ENCODE assay signal across 15 cellular contexts in the genomic region with DNA sequence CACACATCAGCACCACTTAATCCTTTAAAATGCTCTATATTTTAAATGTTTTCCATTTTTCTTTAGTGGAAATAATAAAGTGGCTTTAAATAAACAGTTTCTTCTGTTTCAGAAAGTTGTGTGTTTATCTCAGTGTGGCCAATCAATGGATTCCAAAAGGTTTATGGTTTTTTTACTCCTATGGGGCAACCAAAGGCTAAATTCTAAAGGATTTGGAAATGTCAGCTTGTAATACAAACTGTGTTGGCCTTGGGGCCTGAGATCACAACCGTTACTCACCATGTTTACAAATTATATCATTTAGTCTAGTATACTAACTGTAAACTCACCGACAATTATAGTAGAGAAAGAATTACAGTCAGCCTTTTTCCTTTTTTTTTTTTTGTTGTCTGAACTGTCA.
DNase-seq lines count a peak whose midpoint lies in the region; ATAC-seq lines count a peak whose summit lies in the region.
"Had no signal": no experiment of that assay in that cellular context is flagged by ENCODE, and none has a peak within 500 bp of the region (broad histone marks: within the 10 kb centered on the region; RNA-seq: fewer than 3 reads in every experiment).

No MANE protein-coding gene starts in this region.

- H3K4me3 Mint-ChIP-seq in activated CD4-positive, alpha-beta T cell treated with anti-CD3 and anti-CD28 coated beads, Interleukin-2, amount 10 ng/mL, durations not matched to agents 7 days and 5 days, result no peak overlapping the region
- H3K4me3 Mint-ChIP-seq: CD8-positive, alpha-beta memory T cell had no signal

- no peaks in the 10 kb centered on the region for H3K9me2 ChIP-seq in GM23248 (ENCODE audit: insufficient read depth)

- H3K4me2 ChIP-seq in GM23248 (ENCODE audit: unreplicated experiment), result no peak overlapping the region
- H3K4me2 ChIP-seq: A549, BLaER1 had no signal

- no peaks in the 10 kb centered on the region for H3K4me1 Mint-ChIP-seq in activated CD4-positive, alpha-beta T cell treated with anti-CD3 and anti-CD28 coated beads, Interleukin-2, amount 10 ng/mL, durations not matched to agents 7 days and 5 days
- H3K4me1 Mint-ChIP-seq: CD8-positive, alpha-beta memory T cell had no signal

- no peaks in the 10 kb centered on the region for H3K27me3 ChIP-seq in GM23248 (replicated peaks; ENCODE audit: insufficient read depth)
- no peaks in the 10 kb centered on the region for H3K27me3 ChIP-seq in MG63
- H3K27me3 ChIP-seq: BLaER1 had no signal

- peak; percentile 6 for DNase-seq in GM23248
- DNase-seq in MG63, result peak; percentile 13
- DNase-seq in fibroblast of gingiva (ENCODE audit: low read depth), result peak; percentile 9
- no peak for DNase-seq in middle frontal gyrus (ENCODE audit: extremely low spot score, low spot score)
- DNase-seq in NCI-H2029 treated with DMSO at 0.1 percent for 48 hours (lab: John Stamatoyannopoulos, UW), result no peak
- no peak for DNase-seq in activated CD4-positive, alpha-beta T cell treated with anti-CD3 and anti-CD28 coated beads, Interleukin-2, amount 10 ng/mL, durations not matched to agents 7 days and 5 days
- DNase-seq: AML-193; Caco-2; CD8-positive, alpha-beta memory T cell; DMS53; KBM-7 had no signal

- no peaks in the 10 kb centered on the region for H3K79me2 ChIP-seq in GM23248 (ENCODE audit: insufficient read depth)

- H3K9me3 Mint-ChIP-seq in activated CD4-positive, alpha-beta T cell treated with anti-CD3 and anti-CD28 coated beads, Interleukin-2, amount 10 ng/mL, durations not matched to agents 7 days and 5 days, result no peaks in the 10 kb centered on the region

- no peaks in the 10 kb centered on the region for H3K27me3 Mint-ChIP-seq in activated CD4-positive, alpha-beta T cell treated with anti-CD3 and anti-CD28 coated beads, Interleukin-2, amount 10 ng/mL, durations not matched to agents 7 days and 5 days

- no peak overlapping the region for H3K27ac ChIP-seq in GM23248
- H3K27ac ChIP-seq: A549, BLaER1 had no signal

- H3K27ac Mint-ChIP-seq in activated CD4-positive, alpha-beta T cell treated with anti-CD3 and anti-CD28 coated beads, Interleukin-2, amount 10 ng/mL, durations not matched to agents 7 days and 5 days, result no peak overlapping the region
- H3K27ac Mint-ChIP-seq: CD8-positive, alpha-beta memory T cell had no signal

- no peaks in the 10 kb centered on the region for H3F3A ChIP-seq in GM23248 (ENCODE audit: insufficient read depth)

- no peak for ATAC-seq in GM21619 (IDR thresholded peaks at IDR 0.05; ENCODE audit: unreplicated experiment)
- ATAC-seq: A549, GM12878 had no signal

- CTCF ChIA-PET in activated CD4-positive, alpha-beta T cell treated with anti-CD3 and anti-CD28 coated beads, Interleukin-2, amount 10 ng/mL, durations not matched to agents 7 days and 5 days (lab: Charles Lee), result interaction anchor here (0.6 kb wide), 1 partner anchor 124 kb away, joined by 4 read pairs; no protein-coding TSS in a partner anchor

- POLR2A ChIA-PET in activated CD4-positive, alpha-beta T cell treated with anti-CD3 and anti-CD28 coated beads, Interleukin-2, amount 10 ng/mL, durations not matched to agents 7 days and 5 days (lab: Charles Lee), result no interaction called here

- no peaks in the 10 kb centered on the region for H4K20me1 ChIP-seq in GM23248 (ENCODE audit: insufficient read depth)
- H4K20me1 ChIP-seq: BLaER1 had no signal

- H3K36me3 Mint-ChIP-seq in activated CD4-positive, alpha-beta T cell treated with anti-CD3 and anti-CD28 coated beads, Interleukin-2, amount 10 ng/mL, durations not matched to agents 7 days and 5 days (ENCODE audit: low read depth), result no peaks in the 10 kb centered on the region
- H3K36me3 Mint-ChIP-seq: CD8-positive, alpha-beta memory T cell had no signal

- no peaks in the 10 kb centered on the region for H3K9me3 ChIP-seq in GM23248 (ENCODE audit: low read depth)
- no peaks in the 10 kb centered on the region for H3K9me3 ChIP-seq in MG63
- H3K9me3 ChIP-seq: BLaER1, Caco-2 had no signal

- WGBS in GM23248 (ENCODE audit: low coverage in 1 of 2, low lambda C conversion rate in 2 of 2, missing lambda C conversion rate in 2 of 2), 2 experiments, result 18 to 23% methylated on average over 2 of the region's 2 CpGs

- H3K9ac ChIP-seq in GM23248, result no peak overlapping the region
- H3K9ac ChIP-seq: BLaER1 had no signal

- H2AFZ ChIP-seq in GM23248, result no peak overlapping the region

- H3K4me1 ChIP-seq in GM23248 (ENCODE audit: insufficient read depth), result no peaks in the 10 kb centered on the region
- H3K4me1 ChIP-seq: A549, BLaER1, Caco-2 had no signal

- in situ Hi-C loops in GM23248 (cut with MboI), result no loop called here

- no peaks in the 10 kb centered on the region for H3K36me3 ChIP-seq in GM23248 (ENCODE audit: low read depth)
- no peaks in the 10 kb centered on the region for H3K36me3 ChIP-seq in MG63
- H3K36me3 ChIP-seq: BLaER1 had no signal

- no peak overlapping the region for H3K4me3 ChIP-seq in GM23248
- H3K4me3 ChIP-seq in MG63, result no peak overlapping the region
- H3K4me3 ChIP-seq: A549, BLaER1, GM12878 had no signal

Comparison
In these comparisons a context has a peak if more than half of its experiments do, and no peak if none do; other contexts are left out.
1. DNase-seq: peak in GM23248 (single experiment), MG63 (single experiment) and fibroblast of gingiva (single experiment); none in middle frontal gyrus (single experiment), NCI-H2029 treated with DMSO at 0.1 percent for 48 hours (single experiment) and activated CD4-positive, alpha-beta T cell treated with anti-CD3 and anti-CD28 coated beads, Interleukin-2, amount 10 ng/mL, durations not matched to agents 7 days and 5 days (single experiment).